ENCODE assay signal across 1 cellular context in genomic region chr7:29228289-29229011, GRCh38.
TF ChIP-seq lines count a peak whose summit lies in the region.

No MANE protein-coding gene starts in this region.

TF ChIP-seq in HepG2, 621 proteins besides CTCF, POLR2A, EP300 and RAD21 (continued from another document and continues in another):
- TF ChIP-seq MXD4 (CRISPR knock-in tag; IDR thresholded peaks at IDR 0.05) (no peak), TIGD3 (CRISPR knock-in tag; IDR thresholded peaks at IDR 0.05; ENCODE audit: borderline replicate concordance) (no peak), YEATS2 (CRISPR knock-in tag; IDR thresholded peaks at IDR 0.05; ENCODE audit: borderline replicate concordance) (no peak; the same call in 1 of the 2 replicates), PLRG1 (conservative IDR thresholded peaks at IDR 0.05) (no peak), SP140L (CRISPR knock-in tag; IDR thresholded peaks at IDR 0.05; ENCODE audit: borderline replicate concordance) (no peak), ZNF691 (CRISPR knock-in tag; IDR thresholded peaks at IDR 0.05; ENCODE audit: borderline replicate concordance, low read depth) (peak; percentile 46; the same call in 1 of the 2 replicates), RARG (CRISPR knock-in tag; IDR thresholded peaks at IDR 0.05; ENCODE audit: low read depth) (no peak), ZNF460 (CRISPR knock-in tag; IDR thresholded peaks at IDR 0.05; ENCODE audit: borderline replicate concordance) (no peak), SMARCC2 (IDR thresholded peaks at IDR 0.05) (no peak), ZFP90 (CRISPR knock-in tag; IDR thresholded peaks at IDR 0.05; ENCODE audit: borderline replicate concordance) (no peak), NR2F1 (CRISPR knock-in tag; IDR thresholded peaks at IDR 0.05) (peak; percentile 92 to 95), MZF1 (CRISPR knock-in tag; IDR thresholded peaks at IDR 0.05; ENCODE audit: borderline replicate concordance) (no peak), ZNF382 (CRISPR knock-in tag; IDR thresholded peaks at IDR 0.05; ENCODE audit: borderline replicate concordance) (no peak), NKX3-1 (CRISPR knock-in tag; IDR thresholded peaks at IDR 0.05) (no peak), ZBTB1 (CRISPR knock-in tag; IDR thresholded peaks at IDR 0.05; ENCODE audit: borderline replicate concordance) (no peak), KAT8 (CRISPR knock-in tag; IDR thresholded peaks at IDR 0.05) (peak; percentile 49; the same call in 1 of the 2 replicates), ATAD3A (CRISPR knock-in tag; IDR thresholded peaks at IDR 0.05) (no peak), ZNF282 (IDR thresholded peaks at IDR 0.05; ENCODE audit: partially characterized antibody) (no peak), ZNF124 (CRISPR knock-in tag; IDR thresholded peaks at IDR 0.05) (no peak), TBX3 (IDR thresholded peaks at IDR 0.05; ENCODE audit: borderline replicate concordance) (no peak), CSRNP2 (CRISPR knock-in tag; conservative IDR thresholded peaks at IDR 0.05; ENCODE audit: low read depth) (no peak), ZBTB20 (CRISPR knock-in tag; IDR thresholded peaks at IDR 0.05; ENCODE audit: borderline replicate concordance, low read depth) (peak; percentile 25; the same call in 1 of the 2 replicates), ZNF562 (CRISPR knock-in tag; IDR thresholded peaks at IDR 0.05; ENCODE audit: borderline replicate concordance) (no peak), MEIS1 (CRISPR knock-in tag; IDR thresholded peaks at IDR 0.05; ENCODE audit: borderline replicate concordance) (no peak), ZNF660 (CRISPR knock-in tag; IDR thresholded peaks at IDR 0.05; ENCODE audit: borderline replicate concordance, low read depth) (no peak), NR2F2 (IDR thresholded peaks at IDR 0.05; ENCODE audit: borderline replicate concordance, low read depth) (peak; percentile 93), ZNF816 (CRISPR knock-in tag; IDR thresholded peaks at IDR 0.05; ENCODE audit: borderline replicate concordance) (no peak; the same call in 1 of the 2 replicates), TCF7 (IDR thresholded peaks at IDR 0.05; ENCODE audit: low read depth) (peak; percentile 78), ZNF101 (CRISPR knock-in tag; IDR thresholded peaks at IDR 0.05; ENCODE audit: borderline replicate concordance, low read depth) (no peak), MLXIP (CRISPR knock-in tag; IDR thresholded peaks at IDR 0.05; ENCODE audit: borderline replicate concordance) (no peak), GPN1 (CRISPR knock-in tag; IDR thresholded peaks at IDR 0.05; ENCODE audit: borderline replicate concordance) (no peak), PLSCR1 (CRISPR knock-in tag; IDR thresholded peaks at IDR 0.05; ENCODE audit: borderline replicate concordance) (no peak), FUBP1 (CRISPR knock-in tag; IDR thresholded peaks at IDR 0.05; ENCODE audit: borderline replicate concordance) (no peak), ZNF704 (CRISPR knock-in tag; IDR thresholded peaks at IDR 0.05; ENCODE audit: borderline replicate concordance) (no peak), ZFY (CRISPR knock-in tag; IDR thresholded peaks at IDR 0.05) (peak; percentile 63), ZFP1 (CRISPR knock-in tag; IDR thresholded peaks at IDR 0.05) (no peak), SIN3A (IDR thresholded peaks at IDR 0.05; ENCODE audit: borderline replicate concordance, low read depth, low read length) (no peak), ZNF451 (CRISPR knock-in tag; IDR thresholded peaks at IDR 0.05) (no peak), ZNF569 (CRISPR knock-in tag; IDR thresholded peaks at IDR 0.05; ENCODE audit: borderline replicate concordance) (no peak), MNT (IDR thresholded peaks at IDR 0.05) (0 out of 2 replicates have a peak, but pooled peaks have one; percentile 17), ZBTB21 (CRISPR knock-in tag; IDR thresholded peaks at IDR 0.05) (no peak), ZNF703 (CRISPR knock-in tag; IDR thresholded peaks at IDR 0.05; ENCODE audit: borderline replicate concordance) (no peak), ZNF354B (CRISPR knock-in tag; IDR thresholded peaks at IDR 0.05) (no peak), MBNL3 (CRISPR knock-in tag; conservative IDR thresholded peaks at IDR 0.05) (no peak), FOXK1 (CRISPR knock-in tag; IDR thresholded peaks at IDR 0.05; ENCODE audit: borderline replicate concordance, low read depth) (peak; percentile 74; the same call in 1 of the 2 replicates), SOX5 (CRISPR knock-in tag; IDR thresholded peaks at IDR 0.05; ENCODE audit: borderline replicate concordance) (peak; percentile 86; the same call in 1 of the 2 replicates), ZNF280D (CRISPR knock-in tag; IDR thresholded peaks at IDR 0.05) (no peak), ATF4 (CRISPR knock-in tag; IDR thresholded peaks at IDR 0.05) (peak in 1 of 2 experiments; percentile 69; a peak in 2 of 4 replicates), ZKSCAN1 (IDR thresholded peaks at IDR 0.05; ENCODE audit: low read length) (no peak), MBD4 (IDR thresholded peaks at IDR 0.05; ENCODE audit: borderline replicate concordance, low read length) (no peak; the same call in 1 of the 2 replicates), TEAD2 (CRISPR knock-in tag; IDR thresholded peaks at IDR 0.05) (no peak), CBX2 (IDR thresholded peaks at IDR 0.05; ENCODE audit: low read depth, low read length) (no peak), CBX2 (CRISPR knock-in tag; IDR thresholded peaks at IDR 0.05; ENCODE audit: low read depth) (no peak), MYNN (CRISPR knock-in tag; IDR thresholded peaks at IDR 0.05; ENCODE audit: low read depth) (no peak), ZNF75D (CRISPR knock-in tag; IDR thresholded peaks at IDR 0.05; ENCODE audit: borderline replicate concordance) (no peak)
